8 cellular contexts compared by ENCODE assay signal in the genomic region with DNA sequence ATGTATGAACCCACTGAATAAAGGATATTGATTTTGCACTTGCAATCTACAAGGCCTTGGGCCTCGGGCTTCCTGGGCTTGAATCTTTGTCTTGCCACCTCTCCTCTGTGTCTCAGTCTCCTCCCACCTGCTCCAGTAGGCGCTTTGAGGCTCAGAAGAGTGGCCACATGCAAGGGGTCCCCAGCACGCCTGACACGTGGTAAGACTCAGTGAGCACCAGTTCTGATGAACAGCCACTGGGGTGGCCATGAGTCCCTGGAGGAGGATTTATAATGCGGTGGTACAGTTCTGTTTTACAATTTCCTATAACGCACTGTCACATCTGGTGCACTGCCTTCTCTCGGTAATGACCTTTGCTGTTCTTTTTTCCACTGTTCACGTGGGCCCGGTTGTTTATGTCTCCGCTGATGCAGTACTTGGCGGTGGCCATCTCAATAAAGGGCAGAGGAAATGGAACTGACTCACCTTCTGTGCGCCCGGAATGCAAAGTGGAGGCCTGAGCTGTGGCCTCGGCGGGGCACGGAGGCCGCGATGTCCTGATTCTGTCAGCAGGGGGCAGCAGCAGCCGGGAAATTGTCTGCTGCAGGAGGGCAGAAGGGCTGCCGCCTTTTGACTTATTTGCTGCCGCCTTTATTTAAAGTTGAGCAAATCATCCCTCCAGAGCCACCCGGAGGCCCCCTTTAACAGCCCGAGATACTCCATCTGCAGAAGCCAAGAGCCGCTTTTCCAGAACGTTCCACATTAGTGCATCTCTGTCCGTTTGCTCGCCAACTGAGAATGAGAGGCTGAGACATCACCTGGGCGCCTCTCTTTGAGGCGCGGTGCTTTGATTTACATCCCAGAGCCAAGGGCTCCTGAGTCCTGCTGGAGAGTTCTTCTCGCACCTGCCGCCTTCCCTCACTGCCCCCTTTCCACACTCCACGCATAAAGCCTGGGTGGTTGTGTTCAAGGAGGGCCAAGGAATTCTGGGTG. TPM values are rescaled to one million over a fixed set of nuclear protein-coding genes. Genes with fewer than 3 reads are reported as not detected.
A peak's percentile ranks its signal among the peaks of the same experiment; 100 is the strongest.
DNase-seq lines count a peak whose midpoint lies in the region; ATAC-seq and TF ChIP-seq lines count a peak whose summit lies in the region.

No MANE protein-coding gene starts in this region.

- H3F3A ChIP-seq in Loucy (ENCODE audit: low read depth) = no peaks in the 10 kb centered on the region

- H3K4me3 ChIP-seq in Loucy (ENCODE audit: low read length, poor library complexity, severe bottlenecking) = peak overlapping the region; percentile 39
- H3K4me3 ChIP-seq in right atrium auricular region = no peak overlapping the region
- no peak overlapping the region for H3K4me3 ChIP-seq in rectal smooth muscle tissue (ENCODE audit: low read length)
- no peak overlapping the region for H3K4me3 ChIP-seq in vagina

- TF ChIP-seq CTCF in Loucy (conservative IDR thresholded peaks at IDR 0.05; ENCODE audit: low read length) (peak; percentile 91), right atrium auricular region (IDR thresholded peaks at IDR 0.05) (peak; percentile 96), vagina (IDR thresholded peaks at IDR 0.05) (peak; percentile 81 to 85 (median 85))

- no peak for TF ChIP-seq POLR2A in vagina (IDR thresholded peaks at IDR 0.05)

- H3K27ac ChIP-seq in right atrium auricular region (no peak overlapping the region), rectal smooth muscle tissue (ENCODE audit: low read depth, low read length) (peak overlapping the region; percentile 36), vagina (peak overlapping the region; percentile 33)

- H3K27me3 ChIP-seq in Loucy (ENCODE audit: insufficient read depth, low read length, poor library complexity, severe bottlenecking) (no peaks in the 10 kb centered on the region), right atrium auricular region (no peaks in the 10 kb centered on the region), rectal smooth muscle tissue (ENCODE audit: control insufficient read depth, insufficient read depth, low read length) (no peaks in the 10 kb centered on the region), vagina (no peaks in the 10 kb centered on the region)

- H3K36me3 ChIP-seq in Loucy (ENCODE audit: insufficient read depth, low read length) (no peaks in the 10 kb centered on the region), right atrium auricular region (no peaks in the 10 kb centered on the region), rectal smooth muscle tissue (ENCODE audit: control insufficient read depth, insufficient read depth, low read length) (no peaks in the 10 kb centered on the region), vagina (no peaks in the 10 kb centered on the region)

- H3K9ac ChIP-seq in Loucy (ENCODE audit: low read depth, low read length, poor library complexity, severe bottlenecking) = peak overlapping the region; percentile 49
- no peak overlapping the region for H3K9ac ChIP-seq in rectal smooth muscle tissue (ENCODE audit: low read length)

- intact Hi-C loops in vagina (cut with DNase I) = loop anchor here (10.0 kb wide), 1 partner anchor 193 kb away; no protein-coding TSS in a partner anchor

- no peaks in the 10 kb centered on the region for H3K9me2 ChIP-seq in Loucy (replicated peaks; ENCODE audit: low read depth, low read length)

- H2AFZ ChIP-seq in Loucy (ENCODE audit: low read length) = peak overlapping the region; percentile 87

- peaks cover 10% of the 10 kb centered on the region for H3K4me1 ChIP-seq in Loucy (ENCODE audit: insufficient read depth, low read length, poor library complexity, severe bottlenecking)
- peaks cover 0 to 6% of the 10 kb centered on the region in 2 donors for H3K4me1 ChIP-seq in right atrium auricular region
- H3K4me1 ChIP-seq in rectal smooth muscle tissue (ENCODE audit: control insufficient read depth, insufficient read depth, low read length) = peaks cover 4% of the 10 kb centered on the region
- peaks cover under 1% of the 10 kb centered on the region for H3K4me1 ChIP-seq in vagina

- H3K4me2 ChIP-seq in Loucy (ENCODE audit: low read depth, low read length, poor library complexity, severe bottlenecking) = peak overlapping the region; percentile 55

- H4K20me1 ChIP-seq in Loucy (ENCODE audit: insufficient read depth, low read length, poor library complexity, severe bottlenecking) = no peaks in the 10 kb centered on the region

- H3K9me3 ChIP-seq in Loucy (ENCODE audit: insufficient read depth, low read depth, low read length) (no peaks in the 10 kb centered on the region), right atrium auricular region (no peaks in the 10 kb centered on the region), vagina (no peaks in the 10 kb centered on the region)

- no peaks in the 10 kb centered on the region for H3K79me2 ChIP-seq in Loucy (ENCODE audit: insufficient read depth, low read length)

- DNase-seq in CD1c-positive myeloid dendritic cell (ENCODE audit: extremely low spot score) = peak; percentile 90
- peak; percentile 63 to 85 (median 70) for DNase-seq in T-helper 2 cell
- peak; percentile 83 for DNase-seq in amniotic epithelial cell (ENCODE audit: low read depth)
- DNase-seq in right atrium auricular region (ENCODE audit: low spot score) = peak; percentile 82
- no peak for DNase-seq in vagina (ENCODE audit: extremely low spot score in 2 of 2)

- peak; percentile 26 for ATAC-seq in GM19468 (IDR thresholded peaks at IDR 0.05; ENCODE audit: extremely low read depth, unreplicated experiment)

RNA-seq across cellular contexts. Expression of a gene that starts 6.0 kb away (rescaled TPM):
- total RNA-seq in right atrium auricular region = 10 to 100 TPM; 15.6 to 16.8 TPM
- 15.0 TPM for total RNA-seq in vagina

RNA-seq across cellular contexts. Expression of a gene that starts 34.9 kb away (rescaled TPM):
- total RNA-seq in right atrium auricular region (not detected), vagina (not detected)

Comparison
In these comparisons a context has a peak if more than half of its experiments do, and no peak if none do; other contexts are left out.
1. DNase-seq: peak in CD1c-positive myeloid dendritic cell (single experiment), T-helper 2 cell (5 of 5), amniotic epithelial cell (single experiment) and right atrium auricular region (single experiment); none in vagina (0 of 2).
2. H3K27ac ChIP-seq: peak in rectal smooth muscle tissue (single experiment) and vagina (single experiment); none in right atrium auricular region (0 of 2).
3. Peak in every context shown above with its lines, with median percentiles within 50 percentile points of each other: CTCF ChIP-seq.